ENCODE assay signal across 1 cellular context in genomic region chr20:62477669-62478450, GRCh38.
A peak's percentile ranks its signal among the peaks of the same experiment; 100 is the strongest.
TF ChIP-seq lines count a peak whose summit lies in the region.

No MANE protein-coding gene starts in this region.

TF ChIP-seq in HepG2, 621 proteins besides CTCF, POLR2A, EP300 and RAD21 (continued from another document and continues in another):
- TF ChIP-seq AFF4 (CRISPR knock-in tag; IDR thresholded peaks at IDR 0.05) (no peak), ZNF703 (CRISPR knock-in tag; IDR thresholded peaks at IDR 0.05; ENCODE audit: borderline replicate concordance) (no peak), ZNF3 (CRISPR knock-in tag; IDR thresholded peaks at IDR 0.05) (no peak), ARID4A (CRISPR knock-in tag; IDR thresholded peaks at IDR 0.05; ENCODE audit: borderline replicate concordance) (no peak), ZMAT3 (CRISPR knock-in tag; conservative IDR thresholded peaks at IDR 0.05) (no peak), ZNF326 (CRISPR knock-in tag; IDR thresholded peaks at IDR 0.05; ENCODE audit: borderline replicate concordance) (no peak), ZNF501 (CRISPR knock-in tag; IDR thresholded peaks at IDR 0.05) (no peak), HNF4A (CRISPR knock-in tag; IDR thresholded peaks at IDR 0.05) (0 out of 2 replicates have a peak, but pooled peaks have one; percentile 15), BCLAF1 (IDR thresholded peaks at IDR 0.05) (no peak), PLRG1 (conservative IDR thresholded peaks at IDR 0.05) (no peak), YEATS4 (CRISPR knock-in tag; IDR thresholded peaks at IDR 0.05; ENCODE audit: borderline replicate concordance) (no peak), TFDP2 (CRISPR knock-in tag; IDR thresholded peaks at IDR 0.05) (no peak), PHF5A (CRISPR knock-in tag; IDR thresholded peaks at IDR 0.05; ENCODE audit: low read depth, unreplicated experiment) (no peak), ZNF792 (CRISPR knock-in tag; IDR thresholded peaks at IDR 0.05) (no peak), ATF3 (CRISPR knock-in tag; IDR thresholded peaks at IDR 0.05) (no peak), ZNF256 (CRISPR knock-in tag; conservative IDR thresholded peaks at IDR 0.05) (no peak), CAMTA2 (CRISPR knock-in tag; IDR thresholded peaks at IDR 0.05; ENCODE audit: borderline replicate concordance) (no peak), DR1 (CRISPR knock-in tag; IDR thresholded peaks at IDR 0.05) (no peak), ZNF605 (CRISPR knock-in tag; IDR thresholded peaks at IDR 0.05) (no peak), IRX3 (CRISPR knock-in tag; IDR thresholded peaks at IDR 0.05; ENCODE audit: borderline replicate concordance, low read depth) (no peak), ZBTB14 (CRISPR knock-in tag; IDR thresholded peaks at IDR 0.05) (no peak), ZNF296 (CRISPR knock-in tag; conservative IDR thresholded peaks at IDR 0.05) (no peak), ZNF556 (CRISPR knock-in tag; IDR thresholded peaks at IDR 0.05; ENCODE audit: borderline replicate concordance) (no peak), HINFP (CRISPR knock-in tag; IDR thresholded peaks at IDR 0.05; ENCODE audit: low read depth) (no peak), SAFB2 (CRISPR knock-in tag; IDR thresholded peaks at IDR 0.05; ENCODE audit: borderline replicate concordance, low read depth) (0 out of 2 replicates have a peak, but pooled peaks have one; percentile 33), ARHGAP35 (CRISPR knock-in tag; IDR thresholded peaks at IDR 0.05; ENCODE audit: borderline replicate concordance) (no peak), ZNF607 (CRISPR knock-in tag; IDR thresholded peaks at IDR 0.05; ENCODE audit: borderline replicate concordance) (no peak), ATF2 (CRISPR knock-in tag; IDR thresholded peaks at IDR 0.05) (no peak), EZH2 (conservative IDR thresholded peaks at IDR 0.05; ENCODE audit: low read depth, low read length) (peak; percentile 48; the same call in 1 of the 2 replicates), PBX2 (CRISPR knock-in tag; IDR thresholded peaks at IDR 0.05) (no peak), ISL2 (CRISPR knock-in tag; IDR thresholded peaks at IDR 0.05) (no peak), BATF2 (CRISPR knock-in tag; IDR thresholded peaks at IDR 0.05) (no peak), RXRA (CRISPR knock-in tag; IDR thresholded peaks at IDR 0.05) (peak; percentile 33; the same call in 1 of the 2 replicates), SKI (IDR thresholded peaks at IDR 0.05; ENCODE audit: partially characterized antibody) (no peak), ZNF430 (CRISPR knock-in tag; IDR thresholded peaks at IDR 0.05) (no peak), ZNF782 (CRISPR knock-in tag; IDR thresholded peaks at IDR 0.05; ENCODE audit: borderline replicate concordance) (no peak), WIZ (CRISPR knock-in tag; IDR thresholded peaks at IDR 0.05) (no peak), ELF3 (CRISPR knock-in tag; IDR thresholded peaks at IDR 0.05) (no peak), ATF7 (IDR thresholded peaks at IDR 0.05) (no peak), ATF7 (CRISPR knock-in tag; IDR thresholded peaks at IDR 0.05) (0 out of 2 replicates have a peak, but pooled peaks have one; percentile 22), TCF7 (IDR thresholded peaks at IDR 0.05; ENCODE audit: low read depth) (no peak), DPF2 (CRISPR knock-in tag; IDR thresholded peaks at IDR 0.05; ENCODE audit: borderline replicate concordance, low read depth) (no peak), ZNF766 (CRISPR knock-in tag; IDR thresholded peaks at IDR 0.05; ENCODE audit: borderline replicate concordance) (no peak), SOX5 (CRISPR knock-in tag; IDR thresholded peaks at IDR 0.05; ENCODE audit: borderline replicate concordance) (no peak), ZSCAN12 (CRISPR knock-in tag; IDR thresholded peaks at IDR 0.05) (no peak), GPBP1L1 (CRISPR knock-in tag; IDR thresholded peaks at IDR 0.05) (no peak)
